In genomic region chr1:165144757-165145397, GRCh38 we compare ENCODE assay signal across 8 cellular contexts.
A peak's percentile ranks its signal among the peaks of the same experiment; 100 is the strongest.
DNase-seq lines count a peak whose midpoint lies in the region; ATAC-seq and TF ChIP-seq lines count a peak whose summit lies in the region.

No MANE protein-coding gene starts in this region.

- peak; percentile 74 for ATAC-seq in HG02870 (IDR thresholded peaks at IDR 0.05; ENCODE audit: unreplicated experiment)
- ATAC-seq in GM19324 (IDR thresholded peaks at IDR 0.05; ENCODE audit: low FRiP score, unreplicated experiment), result no peak

- DNase-seq in cardiac muscle cell (ENCODE audit: low read depth in 1 of 2, low spot score in 1 of 2) (peak; percentile 69 to 74), cardiac septum (ENCODE audit: low spot score) (no peak), NCI-H2171 (lab: John Stamatoyannopoulos, UW) (peak; percentile 38), germinal center (ENCODE audit: low spot score) (peak; percentile 13), posterior cingulate gyrus (peak in 7 of 10 donors; percentile 41 to 86 (median 64))
- peak; percentile 18 to 36 for DNase-seq in activated CD4-positive, alpha-beta T cell treated with anti-CD3 and anti-CD28 coated beads, Interleukin-2, amount 50 U/mL, for 48 hours

- TF ChIP-seq CTCF in cardiac muscle cell (IDR thresholded peaks at IDR 0.05; ENCODE audit: low read depth, low read length), result peak; percentile 85

- no peak overlapping the region for H3K4me3 ChIP-seq in cardiac muscle cell

- intact Hi-C loops in cardiac septum (cut with DNase I), result loop anchor here (5.0 kb wide), 1 partner anchor 222 kb away; no protein-coding TSS in a partner anchor
- intact Hi-C loops in posterior cingulate gyrus (cut with DNase I), result loop anchor here (5.0 to 10.0 kb wide), 2 partner anchors 222 to 450 kb away; no protein-coding TSS in a partner anchor

- H3K27ac ChIP-seq in cardiac muscle cell, result no peak overlapping the region

- H3K4me1 ChIP-seq in cardiac muscle cell (ENCODE audit: low read depth), result no peaks in the 10 kb centered on the region

- H3K27me3 ChIP-seq in cardiac muscle cell, result peaks cover 81% of the 10 kb centered on the region

- H3K36me3 ChIP-seq in cardiac muscle cell, result no peaks in the 10 kb centered on the region

- no peaks in the 10 kb centered on the region for H3K9me3 ChIP-seq in cardiac muscle cell (ENCODE audit: low read depth)
